ENCODE assay signal across 26 cellular contexts in the genomic region with DNA sequence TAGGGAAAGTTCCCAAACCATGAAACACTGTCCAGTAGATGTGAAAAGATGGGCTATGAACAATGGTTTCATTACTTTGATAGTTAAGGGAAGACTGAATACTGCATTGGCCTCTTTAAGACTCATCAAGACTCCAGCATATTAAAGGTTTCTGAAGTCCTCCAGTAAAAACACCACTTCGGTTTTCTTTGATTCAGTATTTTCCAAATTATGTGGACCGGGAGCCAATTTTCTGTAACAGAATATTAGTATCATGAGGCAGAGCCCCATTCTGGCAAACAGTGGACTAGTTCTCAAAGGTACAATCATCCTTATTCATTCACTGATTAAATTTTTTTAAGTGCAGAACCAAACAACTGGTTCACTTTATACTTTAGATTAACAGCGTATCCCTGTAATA.
"Had no signal": no experiment of that assay in that cellular context is flagged by ENCODE, and none has a peak within 500 bp of the region (broad histone marks: within the 10 kb centered on the region; RNA-seq: fewer than 3 reads in every experiment).

No MANE protein-coding gene starts in this region.

- DNase-seq: Kasumi-1, KG1, MG63, NCI-H1048, NCI-H1092 treated with DMSO at 0.1 percent for 48 hours, NCI-H1105 treated with DMSO at 0.1 percent for 48 hours, NCI-H1436, NCI-H146, NCI-H1694, NCI-H187, NCI-H2029 treated with DMSO at 0.1 percent for 48 hours, NCI-H2081 treated with DMSO at 0.1 percent for 48 hours, NCI-H2107, NCI-H2171, NCI-H226, NCI-H446 treated with DMSO at 0.1 percent for 48 hours, NCI-H510A, NCI-H524, NCI-H526, NCI-H748 treated with DMSO at 0.1 percent for 48 hours, NCI-H82, PC-9, SHP77, SIG-M5, SJCRH30, SK-N-SH had no signal
